ENCODE assay signal across 8 cellular contexts in the genomic region with DNA sequence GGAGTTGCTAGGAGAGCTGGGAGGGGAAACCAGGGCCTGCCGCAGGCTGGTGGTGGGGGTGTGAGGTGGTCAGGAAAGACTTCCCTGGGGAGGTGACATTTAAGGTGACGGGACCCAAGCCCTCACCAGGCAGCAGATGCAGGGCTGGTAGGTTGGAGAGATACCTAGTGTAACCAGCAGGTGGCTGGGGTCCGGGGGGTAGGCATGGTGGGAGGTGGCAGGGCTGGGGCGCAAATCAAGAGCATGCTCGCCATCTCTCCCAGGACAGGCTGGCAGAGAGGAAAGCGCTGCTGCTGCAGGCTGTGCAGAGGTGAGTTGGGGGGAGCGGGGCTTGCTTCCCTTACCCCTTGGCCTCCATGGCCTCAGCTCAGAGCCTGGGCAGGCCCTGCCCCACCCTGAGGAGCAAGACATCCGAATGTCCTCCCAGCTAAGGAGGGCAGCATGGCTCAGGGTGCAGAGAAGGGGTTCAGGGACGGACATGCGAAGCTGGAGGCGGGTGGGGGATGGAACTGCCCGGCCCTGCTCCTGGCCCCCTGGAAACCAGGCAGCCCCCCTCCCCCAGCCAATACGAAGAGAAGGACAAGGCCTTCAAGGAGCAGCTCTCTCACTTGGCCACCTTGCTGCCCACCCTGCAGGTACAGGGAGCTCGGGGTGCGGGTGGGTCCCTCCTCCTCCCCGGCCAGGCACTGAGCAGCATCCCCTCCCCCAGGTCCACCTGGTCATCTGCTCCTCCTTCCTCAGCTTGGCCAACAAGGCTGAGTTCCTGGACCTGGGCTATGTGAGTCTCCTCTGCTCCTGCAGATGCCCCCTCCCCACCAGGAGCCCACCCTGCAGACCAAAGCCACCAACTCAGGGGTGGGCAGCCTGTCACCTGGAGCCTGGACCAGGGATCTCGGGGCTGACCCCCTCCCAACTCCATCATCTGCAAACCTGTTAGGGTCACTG. TPM values are rescaled to one million over a fixed set of nuclear protein-coding genes. Genes with fewer than 3 reads are reported as not detected.
DNase-seq lines count a peak whose midpoint lies in the region; ATAC-seq and TF ChIP-seq lines count a peak whose summit lies in the region.

No MANE protein-coding gene starts in this region.

- H3K9me3 Mint-ChIP-seq in activated CD4-positive, alpha-beta T cell treated with anti-CD3 and anti-CD28 coated beads for 36 hours (ENCODE audit: low read depth) = no peaks in the 10 kb centered on the region

- H3K4me3 ChIP-seq in OCI-LY7 (ENCODE audit: low read depth, low read length, poor library complexity, severe bottlenecking) (peak overlapping the region; percentile 50), ectodermal cell (ENCODE audit: insufficient read depth, low read depth, low read length) (peak overlapping the region; percentile 32), skeletal muscle satellite cell (ENCODE audit: low read length) (peak overlapping the region; percentile 68), gastrocnemius medialis (peak overlapping the region in 2 of 4 donors; percentile 56 to 63)

- peak overlapping the region; percentile 58; the same call in 1 of the 2 replicates for H2AFZ ChIP-seq in OCI-LY7 (ENCODE audit: low read length)

- no peaks in the 10 kb centered on the region for H3K36me3 ChIP-seq in OCI-LY7 (ENCODE audit: insufficient read depth, low read length)
- H3K36me3 ChIP-seq in ectodermal cell (ENCODE audit: control insufficient read depth, insufficient read depth, low read length) = no peaks in the 10 kb centered on the region
- no peaks in the 10 kb centered on the region for H3K36me3 ChIP-seq in skeletal muscle satellite cell (ENCODE audit: insufficient read depth, low read length)
- H3K36me3 ChIP-seq in gastrocnemius medialis = no peaks in the 10 kb centered on the region

- H3K4me2 ChIP-seq in OCI-LY7 (ENCODE audit: low read length) (peak overlapping the region; percentile 61; the same call in 1 of the 2 replicates), skeletal muscle satellite cell (ENCODE audit: low read length) (peak overlapping the region; percentile 88)

- H3K4me1 Mint-ChIP-seq in activated CD4-positive, alpha-beta T cell treated with anti-CD3 and anti-CD28 coated beads for 36 hours = peaks cover 3% of the 10 kb centered on the region

- H3K27me3 Mint-ChIP-seq in activated CD4-positive, alpha-beta T cell treated with anti-CD3 and anti-CD28 coated beads for 36 hours = peaks cover 11% of the 10 kb centered on the region

- intact Hi-C loops in activated CD4-positive, alpha-beta T cell treated with anti-CD3 and anti-CD28 coated beads for 36 hours (cut with DNase I, micrococcal nuclease) = no loop called here
- intact Hi-C loops in OCI-LY7 (cut with micrococcal nuclease; ENCODE audit: unreplicated experiment) = no loop called here
- intact Hi-C loops in gastrocnemius medialis (cut with DNase I; ENCODE audit: low total_unique reads) = loop anchor here (2.0 kb wide), 1 partner anchor 35 kb away; a partner anchor contains a TSS

- BruUV-seq in OCI-LY7 (replicated peaks; lab: Mats Ljungman, UMichigan) = no TSS peak

- ATAC-seq in activated CD4-positive, alpha-beta T cell treated with anti-CD3 and anti-CD28 coated beads for 36 hours = no peak
- ATAC-seq in GM18505 (IDR thresholded peaks at IDR 0.05; ENCODE audit: unreplicated experiment) = no peak
- no peak for ATAC-seq in gastrocnemius medialis
- ATAC-seq in HG03039 (IDR thresholded peaks at IDR 0.05; ENCODE audit: unreplicated experiment) = no peak

- no peak for TF ChIP-seq POLR2A in GM18505 (IDR thresholded peaks at IDR 0.05; ENCODE audit: borderline replicate concordance, extremely low read depth, insufficient read depth, insufficient read length)
- no peak for TF ChIP-seq POLR2A in gastrocnemius medialis (IDR thresholded peaks at IDR 0.05)

- in situ Hi-C loops in gastrocnemius medialis (cut with MboI; ENCODE audit: low sequenced_read_pairs in 4 of 4) = no loop called here

- POLR2A ChIA-PET in activated CD4-positive, alpha-beta T cell treated with anti-CD3 and anti-CD28 coated beads for 36 hours (lab: Charles Lee) = interaction anchor here (0.6 kb wide), 1 partner anchor 61 kb away, joined by 4 read pairs; no protein-coding TSS in a partner anchor
- POLR2A ChIA-PET in OCI-LY7 (lab: Charles Lee) = interaction anchor here (0.6 kb wide), 1 partner anchor 242 kb away, joined by 4 read pairs; no protein-coding TSS in a partner anchor

- TF ChIP-seq CTCF in OCI-LY7 (conservative IDR thresholded peaks at IDR 0.05; ENCODE audit: low read length) (peak; percentile 61; the same call in 1 of the 2 replicates), gastrocnemius medialis (IDR thresholded peaks at IDR 0.05 in 4 of 5, conservative IDR thresholded peaks at IDR 0.05 in 1 of 5) (no peak)

- no peak overlapping the region for H3K27ac Mint-ChIP-seq in activated CD4-positive, alpha-beta T cell treated with anti-CD3 and anti-CD28 coated beads for 36 hours

- peak; percentile 53 for DNase-seq in activated CD4-positive, alpha-beta T cell treated with anti-CD3 and anti-CD28 coated beads for 36 hours
- no peak for DNase-seq in activated CD4-positive, alpha-beta T cell treated with anti-CD3 and anti-CD28 coated beads, Interleukin-2, amount 50 U/mL, for 4 hours
- peak; percentile 40 for DNase-seq in OCI-LY7 (ENCODE audit: low spot score)
- no peak for DNase-seq in gastrocnemius medialis

- CTCF ChIA-PET in activated CD4-positive, alpha-beta T cell treated with anti-CD3 and anti-CD28 coated beads for 36 hours (lab: Charles Lee) = no interaction called here
- CTCF ChIA-PET in OCI-LY7 (lab: Charles Lee; ENCODE audit: unreplicated experiment) = interaction anchor here (0.6 kb wide), 1 partner anchor 31 kb away, joined by 14 read pairs; no protein-coding TSS in a partner anchor

- peaks cover 52% of the 10 kb centered on the region for H3K27me3 ChIP-seq in ectodermal cell (ENCODE audit: control insufficient read depth, insufficient read depth, low read length, poor library complexity, severe bottlenecking)
- H3K27me3 ChIP-seq in skeletal muscle satellite cell (ENCODE audit: control insufficient read depth, insufficient read depth, low read length) = peaks cover 11% of the 10 kb centered on the region
- H3K27me3 ChIP-seq in gastrocnemius medialis = peaks cover 7 to 18% (median 15%) of the 10 kb centered on the region in 3 donors

- peak overlapping the region; percentile 26 for H3K4me3 Mint-ChIP-seq in activated CD4-positive, alpha-beta T cell treated with anti-CD3 and anti-CD28 coated beads for 36 hours

- H3K79me2 ChIP-seq in OCI-LY7 (ENCODE audit: insufficient read depth, low read depth, low read length) = no peaks in the 10 kb centered on the region

- WGBS in ectodermal cell, 2 experiments = 80 to 82% methylated on average over 17 of the region's 17 CpGs

- H3K9ac ChIP-seq in skeletal muscle satellite cell (ENCODE audit: low read depth, low read length) = peak overlapping the region; percentile 14

- H3K4me1 ChIP-seq in OCI-LY7 (ENCODE audit: insufficient read depth, low read length, poor library complexity, severe bottlenecking) = peaks cover 10% of the 10 kb centered on the region
- peaks cover 12% of the 10 kb centered on the region for H3K4me1 ChIP-seq in ectodermal cell (ENCODE audit: control insufficient read depth, insufficient read depth, low read length)
- peaks cover 20% of the 10 kb centered on the region for H3K4me1 ChIP-seq in skeletal muscle satellite cell (ENCODE audit: control insufficient read depth, insufficient read depth, low read length)
- H3K4me1 ChIP-seq in gastrocnemius medialis = peaks cover 7 to 25% of the 10 kb centered on the region in 2 donors

- H4K20me1 ChIP-seq in OCI-LY7 (ENCODE audit: insufficient read depth, low read length) = no peaks in the 10 kb centered on the region

- H3K36me3 Mint-ChIP-seq in activated CD4-positive, alpha-beta T cell treated with anti-CD3 and anti-CD28 coated beads for 36 hours (ENCODE audit: low read depth) = no peaks in the 10 kb centered on the region

- no peak overlapping the region for H3K27ac ChIP-seq in OCI-LY7 (ENCODE audit: low read depth, low read length, poor library complexity, severe bottlenecking)
- H3K27ac ChIP-seq in ectodermal cell (ENCODE audit: insufficient read depth, low read depth, low read length, poor library complexity, severe bottlenecking) = no peak overlapping the region
- no peak overlapping the region for H3K27ac ChIP-seq in gastrocnemius medialis

- H3K9me2 ChIP-seq in OCI-LY7 (ENCODE audit: insufficient read depth, low read length) = no peaks in the 10 kb centered on the region

- no peaks in the 10 kb centered on the region for H3K9me3 ChIP-seq in OCI-LY7 (ENCODE audit: low read length)
- no peaks in the 10 kb centered on the region for H3K9me3 ChIP-seq in ectodermal cell (ENCODE audit: control insufficient read depth, low read length)
- no peaks in the 10 kb centered on the region for H3K9me3 ChIP-seq in skeletal muscle satellite cell (replicated peaks; ENCODE audit: low read length)
- H3K9me3 ChIP-seq in gastrocnemius medialis = no peaks in the 10 kb centered on the region

RNA-seq across cellular contexts. Expression of a gene that starts 4.0 kb away (rescaled TPM):
- 10 to 100 TPM; 13.5 to 15.2 TPM for total RNA-seq in activated CD4-positive, alpha-beta T cell treated with anti-CD3 and anti-CD28 coated beads for 36 hours
- total RNA-seq in OCI-LY7 (2014; rRNA removed; shearing (Covaris generic)) = not detected in 2 replicates
- total RNA-seq in OCI-LY7 (2022) (not detected in 2 replicates), gastrocnemius medialis (1 to 10 TPM in 2 of 4 donors, under 1 TPM in 2; 0.29 to 4.7 (median 0.99) TPM)
- 3.7 TPM for polyA plus RNA-seq in ectodermal cell (2013, experiment 1 of 4)
- polyA plus RNA-seq in ectodermal cell (2013, experiment 2 of 4) = 5.1 TPM
- 2.0 TPM for polyA plus RNA-seq in ectodermal cell (2013, experiment 3 of 4)
- 4.0 TPM for polyA plus RNA-seq in ectodermal cell (2013, experiment 4 of 4)
- 31.5 and 60.1 TPM in 2 replicates for total RNA-seq in skeletal muscle satellite cell (2012; rRNA removed)

RNA-seq across cellular contexts. Expression of a gene that starts 10.5 kb away (rescaled TPM):
- 100 to 1,000 TPM; 392 to 475 TPM for total RNA-seq in activated CD4-positive, alpha-beta T cell treated with anti-CD3 and anti-CD28 coated beads for 36 hours
- total RNA-seq in OCI-LY7 (2014; rRNA removed; shearing (Covaris generic)) = 249 and 330 TPM in 2 replicates
- total RNA-seq in OCI-LY7 (2022) (589 and 605 TPM in 2 replicates), gastrocnemius medialis (100 to 1,000 TPM in 3 of 4 donors, 10 to 100 TPM in 1; 95.2 to 132 (median 121) TPM)
- polyA plus RNA-seq in ectodermal cell (2013, experiment 1 of 4) = 542 TPM
- polyA plus RNA-seq in ectodermal cell (2013, experiment 2 of 4) = 587 TPM
- polyA plus RNA-seq in ectodermal cell (2013, experiment 3 of 4) = 400 TPM
- 452 TPM for polyA plus RNA-seq in ectodermal cell (2013, experiment 4 of 4)
- 82.4 and 105 TPM in 2 replicates for total RNA-seq in skeletal muscle satellite cell (2012; rRNA removed)

RNA-seq across cellular contexts. Expression of a gene that starts 25.8 kb away (rescaled TPM):
- 10 to 100 TPM; 31.9 to 35.4 TPM for total RNA-seq in activated CD4-positive, alpha-beta T cell treated with anti-CD3 and anti-CD28 coated beads for 36 hours
- total RNA-seq in OCI-LY7 (2014; rRNA removed; shearing (Covaris generic)) = 54.0 and 57.0 TPM in 2 replicates
- total RNA-seq in OCI-LY7 (2022) (42.2 and 48.0 TPM in 2 replicates), gastrocnemius medialis (100 to 1,000 TPM in 1 of 4 donors, 10 to 100 TPM in 3; 43.6 to 115 (median 93.7) TPM)
- 107 TPM for polyA plus RNA-seq in ectodermal cell (2013, experiment 1 of 4)
- 123 TPM for polyA plus RNA-seq in ectodermal cell (2013, experiment 2 of 4)
- polyA plus RNA-seq in ectodermal cell (2013, experiment 3 of 4) = 81.1 TPM
- polyA plus RNA-seq in ectodermal cell (2013, experiment 4 of 4) = 84.0 TPM
- total RNA-seq in skeletal muscle satellite cell (2012; rRNA removed) = 40.8 and 51.5 TPM in 2 replicates

RNA-seq across cellular contexts. Expression of a gene that starts 29.8 kb away (rescaled TPM):
- total RNA-seq in activated CD4-positive, alpha-beta T cell treated with anti-CD3 and anti-CD28 coated beads for 36 hours = under 1 TPM; 0.25 to 0.76 TPM
- total RNA-seq in OCI-LY7 (2014; rRNA removed; shearing (Covaris generic)) = 0.19 and 0.93 TPM in 2 replicates
- 0.38 and 0.55 TPM in 2 replicates for total RNA-seq in OCI-LY7 (2022)
- polyA plus RNA-seq in ectodermal cell (2013, experiment 1 of 4) = 0.87 TPM
- polyA plus RNA-seq in ectodermal cell (2013, experiment 2 of 4) = 0.59 TPM
- 0.43 TPM for polyA plus RNA-seq in ectodermal cell (2013, experiment 3 of 4)
- polyA plus RNA-seq in ectodermal cell (2013, experiment 4 of 4) = 0.45 TPM
- 0.87 TPM in 1 of 2 replicates, not detected in the other for total RNA-seq in skeletal muscle satellite cell (2012; rRNA removed)
- total RNA-seq in gastrocnemius medialis = under 1 TPM in 1 of 4 donors, not detected in 3; 0.05 TPM

RNA-seq across cellular contexts. Expression of a gene that starts 34.0 kb away (rescaled TPM):
- total RNA-seq in activated CD4-positive, alpha-beta T cell treated with anti-CD3 and anti-CD28 coated beads for 36 hours = not detected
- total RNA-seq in OCI-LY7 (2014; rRNA removed; shearing (Covaris generic)) = not detected in 2 replicates
- not detected in 2 replicates for total RNA-seq in OCI-LY7 (2022)
- polyA plus RNA-seq in ectodermal cell (2013, experiment 1 of 4) = 22.3 TPM
- polyA plus RNA-seq in ectodermal cell (2013, experiment 2 of 4) = 28.2 TPM
- polyA plus RNA-seq in ectodermal cell (2013, experiment 3 of 4) = 53.8 TPM
- 47.1 TPM for polyA plus RNA-seq in ectodermal cell (2013, experiment 4 of 4)
- total RNA-seq in skeletal muscle satellite cell (2012; rRNA removed) = not detected in 2 replicates
- total RNA-seq in gastrocnemius medialis = not detected

Comparison
In these comparisons a context has a peak if more than half of its experiments do, and no peak if none do; other contexts are left out.
1. DNase-seq: peak in activated CD4-positive, alpha-beta T cell treated with anti-CD3 and anti-CD28 coated beads for 36 hours (single experiment) and OCI-LY7 (single experiment); none in activated CD4-positive, alpha-beta T cell treated with anti-CD3 and anti-CD28 coated beads, Interleukin-2, amount 50 U/mL, for 4 hours (0 of 2) and gastrocnemius medialis (0 of 2).